Comparison of ENCODE assay signal across 22 cellular contexts in genomic region chr5:176664479-176664878, GRCh38. TPM values are rescaled to one million over a fixed set of nuclear protein-coding genes. Genes with fewer than 3 reads are reported as not detected.
"Had no signal": no experiment of that assay in that cellular context is flagged by ENCODE, and none has a peak within 500 bp of the region (broad histone marks: within the 10 kb centered on the region; RNA-seq: fewer than 3 reads in every experiment).

No MANE protein-coding gene starts in this region.

- H3K27ac Mint-ChIP-seq: progenitor cell of endocrine pancreas; stimulated activated memory B cell treated with anti-CD40 and anti-IgM and Interleukin-4, amounts not matched to agents 10 μg/mL and 1 μg/mL and 100 μg/mL, for 72 hours; stimulated activated naive CD8-positive, alpha-beta T cell treated with anti-CD3 and anti-CD28 coated beads, Interleukin-15, amount 100 ng/mL, for 72 hours had no signal

- H3K4me3 ChIP-seq: heart left ventricle, mucosa of descending colon, pancreas, right lobe of liver, testis, tibial nerve, upper lobe of right lung, vagina had no signal

- ATAC-seq: esophagus mucosa; heart left ventricle; mucosa of descending colon; naive thymus-derived CD8-positive, alpha-beta T cell; pancreas; stimulated activated memory B cell treated with anti-CD40 and anti-IgM and Interleukin-4, amounts not matched to agents 10 μg/mL and 1 μg/mL and 100 μg/mL, for 72 hours; stimulated activated naive CD8-positive, alpha-beta T cell treated with anti-CD3 and anti-CD28 coated beads, Interleukin-15, amount 100 ng/mL, for 72 hours; upper lobe of right lung had no signal

- H3K27me3 ChIP-seq: pancreas, right lobe of liver, testis, vagina had no signal

- H3K9me3 ChIP-seq: heart left ventricle, mucosa of descending colon, pancreas, right lobe of liver, testis, tibial nerve, upper lobe of right lung, vagina had no signal

- DNase-seq: effector memory CD4-positive, alpha-beta T cell; hippocampal formation; kidney glomerular epithelial cell; naive thymus-derived CD8-positive, alpha-beta T cell; nucleus accumbens; stimulated activated CD4-positive, alpha-beta T cell treated with anti-CD3 and anti-CD28 coated beads, Interleukin-4, amount 100 ng/mL, for 24 hours; stimulated activated naive CD8-positive, alpha-beta T cell treated with anti-CD3 and anti-CD28 coated beads, Interleukin-15, amount 100 ng/mL, for 72 hours; testis; upper lobe of right lung had no signal

- H3K36me3 Mint-ChIP-seq: naive thymus-derived CD8-positive, alpha-beta T cell; stimulated activated memory B cell treated with anti-CD40 and anti-IgM and Interleukin-4, amounts not matched to agents 10 μg/mL and 1 μg/mL and 100 μg/mL, for 72 hours had no signal

- H3K4me1 ChIP-seq: pancreas, testis had no signal

- H3K9me3 Mint-ChIP-seq: naive thymus-derived CD8-positive, alpha-beta T cell; stimulated activated memory B cell treated with anti-CD40 and anti-IgM and Interleukin-4, amounts not matched to agents 10 μg/mL and 1 μg/mL and 100 μg/mL, for 72 hours; stimulated activated naive CD8-positive, alpha-beta T cell treated with anti-CD3 and anti-CD28 coated beads, Interleukin-15, amount 100 ng/mL, for 72 hours had no signal

- H3K36me3 ChIP-seq: heart left ventricle, pancreas, right lobe of liver, tibial nerve, upper lobe of right lung, vagina had no signal

- H3K27ac ChIP-seq: heart left ventricle, pancreas, right lobe of liver, testis, tibial nerve, upper lobe of right lung, vagina had no signal

- H3K4me3 Mint-ChIP-seq: naive thymus-derived CD8-positive, alpha-beta T cell; stimulated activated memory B cell treated with anti-CD40 and anti-IgM and Interleukin-4, amounts not matched to agents 10 μg/mL and 1 μg/mL and 100 μg/mL, for 72 hours; stimulated activated naive CD8-positive, alpha-beta T cell treated with anti-CD3 and anti-CD28 coated beads, Interleukin-15, amount 100 ng/mL, for 72 hours had no signal

RNA-seq across cellular contexts. Expression of gene EIF4E1B, which starts 34.0 kb away (rescaled TPM):
- total RNA-seq: esophagus mucosa; fibroblast of lung; heart left ventricle; left lobe of liver; lower leg skin; mucosa of descending colon; naive thymus-derived CD8-positive, alpha-beta T cell; progenitor cell of endocrine pancreas; right lobe of liver; subcutaneous adipose tissue; tibial nerve; upper lobe of right lung; vagina had no signal
- polyA plus RNA-seq: fibroblast of lung; heart left ventricle; naive thymus-derived CD8-positive, alpha-beta T cell had no signal

RNA-seq across cellular contexts. Expression of gene SNCB, which starts 34.1 kb away (rescaled TPM):
- total RNA-seq: esophagus mucosa; left lobe of liver; lower leg skin; naive thymus-derived CD8-positive, alpha-beta T cell; right lobe of liver; subcutaneous adipose tissue; tibial nerve; upper lobe of right lung; vagina had no signal
- polyA plus RNA-seq: heart left ventricle; naive thymus-derived CD8-positive, alpha-beta T cell had no signal
